Comparison of ENCODE assay signal across 14 cellular contexts in the genomic region with DNA sequence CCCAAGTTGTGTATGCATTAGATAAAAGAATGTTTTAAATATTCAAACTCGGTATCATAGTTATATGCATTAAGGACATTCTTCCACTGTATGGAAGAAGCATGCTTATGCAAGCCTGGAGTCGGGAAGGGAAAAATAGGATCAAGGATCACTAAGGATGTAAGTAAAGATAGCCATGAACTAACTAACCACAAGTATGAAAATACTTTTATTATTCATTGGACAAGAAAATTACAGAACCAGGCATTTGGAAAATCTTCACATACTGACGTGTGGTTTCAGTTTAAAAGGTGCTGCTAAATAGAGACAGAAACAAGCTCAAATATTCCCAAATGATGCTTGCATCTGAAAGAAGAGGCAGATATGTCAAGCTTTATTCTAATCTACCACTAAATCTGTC.
"Had no signal": no experiment of that assay in that cellular context is flagged by ENCODE, and none has a peak within 500 bp of the region (broad histone marks: within the 10 kb centered on the region; RNA-seq: fewer than 3 reads in every experiment).

No MANE protein-coding gene starts in this region.

- H3K4me1 ChIP-seq: gastroesophageal sphincter, neural progenitor cell, pancreas, upper lobe of right lung had no signal

- ATAC-seq: effector memory CD8-positive, alpha-beta T cell; gastroesophageal sphincter; left lobe of liver; pancreas; upper lobe of right lung had no signal

- H3K4me2 ChIP-seq: neural progenitor cell had no signal

- H3K9me3 ChIP-seq: gastroesophageal sphincter, pancreas, sigmoid colon, thoracic aorta, upper lobe of right lung had no signal

- H3K27me3 ChIP-seq: gastroesophageal sphincter, neural progenitor cell, sigmoid colon, upper lobe of right lung had no signal

- H3K36me3 ChIP-seq: gastroesophageal sphincter, neural progenitor cell, pancreas, sigmoid colon, thoracic aorta, upper lobe of right lung had no signal

- DNase-seq: activated CD4-positive, alpha-beta T cell treated with anti-CD3 and anti-CD28 coated beads, Interleukin-2, amount 50 U/mL, for 1 hour; activated CD4-positive, CD25-positive, alpha-beta regulatory T cell; activated CD8-positive, alpha-beta memory T cell treated with anti-CD3 and anti-CD28 coated beads for 24 hours; effector memory CD8-positive, alpha-beta T cell; naive B cell; pancreas; sigmoid colon; stimulated activated CD4-positive, alpha-beta T cell treated with anti-CD3 and anti-CD28 coated beads, Interleukin-12 subunit alpha, Interleukin-12 subunit beta, amount 100 ng/mL, for 4 hours; stimulated activated CD4-positive, alpha-beta T cell treated with anti-CD3 and anti-CD28 coated beads, Interleukin-2, amount 100 ng/mL, for 24 hours; upper lobe of right lung had no signal

- H2AFZ ChIP-seq: neural progenitor cell had no signal

- H3K9ac ChIP-seq: neural progenitor cell had no signal

- H3K4me3 ChIP-seq: gastroesophageal sphincter, neural progenitor cell, pancreas, sigmoid colon, thoracic aorta, upper lobe of right lung had no signal

- H3K27ac ChIP-seq: gastroesophageal sphincter, neural progenitor cell, pancreas, sigmoid colon, thoracic aorta, upper lobe of right lung had no signal
